ENCODE assay signal across 2 cellular contexts in genomic region chr18:24413148-24413547, GRCh38.
TF ChIP-seq lines count a peak whose summit lies in the region.

No MANE protein-coding gene starts in this region.

TF ChIP-seq in HepG2, 621 proteins besides CTCF, POLR2A, EP300 and RAD21:
- TF ChIP-seq ZBTB34 (CRISPR knock-in tag; IDR thresholded peaks at IDR 0.05): no peak
- TF ChIP-seq ZNF878 (CRISPR knock-in tag; IDR thresholded peaks at IDR 0.05): no peak
- TF ChIP-seq ZNF652 (CRISPR knock-in tag; IDR thresholded peaks at IDR 0.05; ENCODE audit: borderline replicate concordance, low read depth): no peak
- no peak for TF ChIP-seq SMAD9 (CRISPR knock-in tag; IDR thresholded peaks at IDR 0.05)
- TF ChIP-seq, protein P1, sequence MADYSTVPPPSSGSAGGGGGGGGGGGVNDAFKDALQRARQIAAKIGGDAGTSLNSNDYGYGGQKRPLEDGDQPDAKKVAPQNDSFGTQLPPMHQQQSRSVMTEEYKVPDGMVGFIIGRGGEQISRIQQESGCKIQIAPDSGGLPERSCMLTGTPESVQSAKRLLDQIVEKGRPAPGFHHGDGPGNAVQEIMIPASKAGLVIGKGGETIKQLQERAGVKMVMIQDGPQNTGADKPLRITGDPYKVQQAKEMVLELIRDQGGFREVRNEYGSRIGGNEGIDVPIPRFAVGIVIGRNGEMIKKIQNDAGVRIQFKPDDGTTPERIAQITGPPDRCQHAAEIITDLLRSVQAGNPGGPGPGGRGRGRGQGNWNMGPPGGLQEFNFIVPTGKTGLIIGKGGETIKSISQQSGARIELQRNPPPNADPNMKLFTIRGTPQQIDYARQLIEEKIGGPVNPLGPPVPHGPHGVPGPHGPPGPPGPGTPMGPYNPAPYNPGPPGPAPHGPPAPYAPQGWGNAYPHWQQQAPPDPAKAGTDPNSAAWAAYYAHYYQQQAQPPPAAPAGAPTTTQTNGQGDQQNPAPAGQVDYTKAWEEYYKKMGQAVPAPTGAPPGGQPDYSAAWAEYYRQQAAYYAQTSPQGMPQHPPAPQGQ (CRISPR knock-in tag; IDR thresholded peaks at IDR 0.05; ENCODE audit: borderline replicate concordance): no peak
- no peak for TF ChIP-seq CREBL2 (CRISPR knock-in tag; IDR thresholded peaks at IDR 0.05; ENCODE audit: borderline replicate concordance)
- no peak for TF ChIP-seq PPARG (CRISPR knock-in tag; conservative IDR thresholded peaks at IDR 0.05)
- no peak for TF ChIP-seq ZNF597 (CRISPR knock-in tag; IDR thresholded peaks at IDR 0.05)

TF ChIP-seq in HEK293T, 16 proteins besides CTCF, POLR2A, EP300 and RAD21:
- TF ChIP-seq, protein P2, sequence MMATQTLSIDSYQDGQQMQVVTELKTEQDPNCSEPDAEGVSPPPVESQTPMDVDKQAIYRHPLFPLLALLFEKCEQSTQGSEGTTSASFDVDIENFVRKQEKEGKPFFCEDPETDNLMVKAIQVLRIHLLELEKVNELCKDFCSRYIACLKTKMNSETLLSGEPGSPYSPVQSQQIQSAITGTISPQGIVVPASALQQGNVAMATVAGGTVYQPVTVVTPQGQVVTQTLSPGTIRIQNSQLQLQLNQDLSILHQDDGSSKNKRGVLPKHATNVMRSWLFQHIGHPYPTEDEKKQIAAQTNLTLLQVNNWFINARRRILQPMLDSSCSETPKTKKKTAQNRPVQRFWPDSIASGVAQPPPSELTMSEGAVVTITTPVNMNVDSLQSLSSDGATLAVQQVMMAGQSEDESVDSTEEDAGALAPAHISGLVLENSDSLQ (IDR thresholded peaks at IDR 0.05): no peak
- no peak for TF ChIP-seq TARDBP (IDR thresholded peaks at IDR 0.05)
- no peak for TF ChIP-seq NFRKB (IDR thresholded peaks at IDR 0.05)
- no peak for TF ChIP-seq SUZ12 (IDR thresholded peaks at IDR 0.05)
- TF ChIP-seq SP1 (IDR thresholded peaks at IDR 0.05): no peak
- no peak for TF ChIP-seq ZNF384 (IDR thresholded peaks at IDR 0.05)
- no peak for TF ChIP-seq L3MBTL2 (conservative IDR thresholded peaks at IDR 0.05)
- no peak for TF ChIP-seq FOXA1 (IDR thresholded peaks at IDR 0.05)
- TF ChIP-seq LEF1 (IDR thresholded peaks at IDR 0.05; ENCODE audit: borderline replicate concordance): no peak
- TF ChIP-seq FOXM1 (IDR thresholded peaks at IDR 0.05; ENCODE audit: borderline replicate concordance): no peak
- no peak for TF ChIP-seq ELF4 (IDR thresholded peaks at IDR 0.05)
- TF ChIP-seq FOXK2 (IDR thresholded peaks at IDR 0.05): no peak
- no peak for TF ChIP-seq BHLHE40 (IDR thresholded peaks at IDR 0.05; ENCODE audit: borderline replicate concordance)
- no peak for TF ChIP-seq CTBP1 (IDR thresholded peaks at IDR 0.05; ENCODE audit: borderline replicate concordance)
